14 cellular contexts compared by ENCODE assay signal in the genomic region with DNA sequence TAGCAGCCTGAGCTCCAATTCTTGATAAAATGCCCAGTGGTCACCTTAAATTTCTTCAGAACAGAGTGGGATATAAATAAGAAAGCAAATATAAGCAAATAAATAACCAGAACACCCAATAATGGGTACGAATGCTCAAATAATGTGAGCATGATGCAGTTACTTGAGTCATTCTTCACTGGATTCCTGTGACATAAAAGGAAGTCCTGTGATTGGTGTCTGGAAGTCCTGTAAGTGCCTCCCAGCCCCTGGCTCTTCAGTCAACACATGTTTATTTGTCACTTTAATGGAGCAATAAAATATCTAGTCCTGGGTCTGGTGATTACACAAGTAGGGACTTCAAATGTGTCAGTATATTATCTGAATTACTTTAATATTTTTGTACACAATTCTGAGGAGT. TPM values are rescaled to one million over a fixed set of nuclear protein-coding genes. Genes with fewer than 3 reads are reported as not detected.
DNase-seq lines count a peak whose midpoint lies in the region; ATAC-seq, FAIRE-seq and TF ChIP-seq lines count a peak whose summit lies in the region.
"Had no signal": no experiment of that assay in that cellular context is flagged by ENCODE, and none has a peak within 500 bp of the region (broad histone marks: within the 10 kb centered on the region; RNA-seq: fewer than 3 reads in every experiment).

No MANE protein-coding gene starts in this region.

- POLR2A ChIA-PET in A549 (lab: Yijun Ruan, JAX), result interaction anchor here (1.3 kb wide), 1 partner anchor 62 kb away, joined by 3 read pairs; no protein-coding TSS in a partner anchor
- POLR2A ChIA-PET in naive thymus-derived CD4-positive, alpha-beta T cell (lab: Charles Lee), result no interaction called here

- no peaks in the 10 kb centered on the region for H3K36me3 Mint-ChIP-seq in naive thymus-derived CD4-positive, alpha-beta T cell
- H3K36me3 Mint-ChIP-seq: activated naive CD8-positive, alpha-beta T cell treated with anti-CD3 and anti-CD28 coated beads for 36 hours had no signal

- no peak overlapping the region for H3K27ac Mint-ChIP-seq in naive thymus-derived CD4-positive, alpha-beta T cell
- H3K27ac Mint-ChIP-seq: activated CD8-positive, alpha-beta T cell treated with anti-CD3 and anti-CD28 coated beads for 36 hours; activated naive CD8-positive, alpha-beta T cell treated with anti-CD3 and anti-CD28 coated beads for 36 hours had no signal

- H3K9me3 ChIP-seq in A549 (no peaks in the 10 kb centered on the region), mesenchymal stem cell (ENCODE audit: control insufficient read depth, low read length) (no peaks in the 10 kb centered on the region)
- H3K9me3 ChIP-seq in naive thymus-derived CD4-positive, alpha-beta T cell (ENCODE audit: control insufficient read depth in 2 of 3, low read length in 3 of 3), result no peaks in the 10 kb centered on the region

- intact Hi-C loops in naive thymus-derived CD4-positive, alpha-beta T cell (cut with micrococcal nuclease), result no loop called here

- H3K36me3 ChIP-seq in mesenchymal stem cell (ENCODE audit: control insufficient read depth in 1 of 2, insufficient read depth in 2 of 2, low read depth in 1 of 2, low read length in 2 of 2), result no peaks in the 10 kb centered on the region
- no peaks in the 10 kb centered on the region for H3K36me3 ChIP-seq in naive thymus-derived CD4-positive, alpha-beta T cell (ENCODE audit: control insufficient read depth in 2 of 3, insufficient read depth in 3 of 3, low read length in 3 of 3)

- H3K27me3 ChIP-seq in mesenchymal stem cell (ENCODE audit: control insufficient read depth in 1 of 2, insufficient read depth in 1 of 2, low read length in 2 of 2), result no peaks in the 10 kb centered on the region
- no peaks in the 10 kb centered on the region for H3K27me3 ChIP-seq in naive thymus-derived CD4-positive, alpha-beta T cell (ENCODE audit: control insufficient read depth in 2 of 2, insufficient read depth in 2 of 2, low read length in 2 of 2)

- FAIRE-seq in A549 (lab: Jason Lieb, UNC), result no peak
- FAIRE-seq in D721Med (lab: Jason Lieb, UNC), result no peak
- FAIRE-seq: GM12891 had no signal

- no peak overlapping the region for H3K4me3 Mint-ChIP-seq in naive thymus-derived CD4-positive, alpha-beta T cell
- H3K4me3 Mint-ChIP-seq: activated CD8-positive, alpha-beta T cell treated with anti-CD3 and anti-CD28 coated beads for 36 hours; activated naive CD8-positive, alpha-beta T cell treated with anti-CD3 and anti-CD28 coated beads for 36 hours had no signal

- TF ChIP-seq CTCF in A549 (IDR thresholded peaks at IDR 0.05), result no peak
- no peak for TF ChIP-seq CTCF in HFF-Myc (IDR thresholded peaks at IDR 0.05; ENCODE audit: low read depth, low read length, missing control alignments)
- no peak for TF ChIP-seq CTCF in cardiac fibroblast (IDR thresholded peaks at IDR 0.05; ENCODE audit: low read depth, low read length)
- no peak for TF ChIP-seq CTCF in D721Med (IDR thresholded peaks at IDR 0.05; ENCODE audit: insufficient read depth, missing control alignments)

- H3K14ac ChIP-seq in mesenchymal stem cell (ENCODE audit: low read length in 2 of 2), result no peak overlapping the region

- H2BK120ac ChIP-seq in mesenchymal stem cell (ENCODE audit: low read depth, low read length), result no peak overlapping the region

- H2BK5ac ChIP-seq in mesenchymal stem cell (ENCODE audit: low read depth, low read length, poor library complexity, severe bottlenecking), result peak overlapping the region; percentile 37

- peak overlapping the region in 1 of 2 experiments; percentile 88 for H3K4ac ChIP-seq in mesenchymal stem cell (ENCODE audit: low read depth in 1 of 2, low read length in 2 of 2)

- peak overlapping the region; percentile 88 for H2AK5ac ChIP-seq in mesenchymal stem cell (ENCODE audit: low read length, severe bottlenecking)

- TF ChIP-seq EP300 in A549 (IDR thresholded peaks at IDR 0.05), result no peak; a peak in 1 of 5 replicates

- peak overlapping the region in 1 of 2 experiments; percentile 30 for H3K18ac ChIP-seq in mesenchymal stem cell (ENCODE audit: low read depth in 1 of 2, low read length in 2 of 2)

- peak overlapping the region in 1 of 2 experiments; percentile 42 for H2BK12ac ChIP-seq in mesenchymal stem cell (ENCODE audit: low read length in 2 of 2)

- DNase-seq in A549 (ENCODE audit: low read depth in 1 of 2, low spot score in 1 of 2) (peak; percentile 25 to 81), HFF-Myc (ENCODE audit: extremely low read depth, low read depth) (peak; percentile 74), cardiac fibroblast (ENCODE audit: low read depth in 2 of 2) (peak; percentile 42 to 90), mesenchymal stem cell (peak; percentile 94), germinal center (ENCODE audit: low spot score) (no peak), D721Med (ENCODE audit: insufficient read length, low spot score) (no peak), NCI-H187 (lab: John Stamatoyannopoulos, UW) (no peak)
- no peak for DNase-seq in naive thymus-derived CD4-positive, alpha-beta T cell
- DNase-seq: activated CD8-positive, alpha-beta T cell treated with anti-CD3 and anti-CD28 coated beads for 36 hours; activated naive CD8-positive, alpha-beta T cell treated with anti-CD3 and anti-CD28 coated beads for 36 hours; NCI-H345 had no signal

- ATAC-seq in A549, result peak; percentile 45 to 68; a peak in 4 of 6 replicates
- no peak for ATAC-seq in naive thymus-derived CD4-positive, alpha-beta T cell
- ATAC-seq: activated CD8-positive, alpha-beta T cell treated with anti-CD3 and anti-CD28 coated beads for 36 hours had no signal

- H3K23ac ChIP-seq in mesenchymal stem cell (ENCODE audit: low read length in 2 of 2), result no peak overlapping the region

- TF ChIP-seq POLR2A in A549 (IDR thresholded peaks at IDR 0.05; ENCODE audit: low read length), result no peak

- no peak overlapping the region for H2AFZ ChIP-seq in mesenchymal stem cell (ENCODE audit: low read depth, low read length)

- WGBS in A549 (ENCODE audit: missing lambda C conversion rate), result 0% methylated on average over 1 of the region's 1 CpG
- 0% methylated on average over 1 of the region's 1 CpG for WGBS in mesenchymal stem cell

- H3K4me1 ChIP-seq in A549, result peaks cover 69% of the 10 kb centered on the region
- peaks cover 13% of the 10 kb centered on the region for H3K4me1 ChIP-seq in mesenchymal stem cell (ENCODE audit: control insufficient read depth, insufficient read depth, low read depth, low read length)
- H3K4me1 ChIP-seq in naive thymus-derived CD4-positive, alpha-beta T cell (ENCODE audit: control insufficient read depth in 2 of 2, insufficient read depth in 2 of 2, low read length in 2 of 2), result no peaks in the 10 kb centered on the region

- no peak overlapping the region for H2BK15ac ChIP-seq in mesenchymal stem cell (ENCODE audit: low read depth, poor library complexity, severe bottlenecking)

- H4K91ac ChIP-seq in mesenchymal stem cell (ENCODE audit: low read length), result no peak overlapping the region

- no peaks in the 10 kb centered on the region for H3K79me1 ChIP-seq in mesenchymal stem cell (replicated peaks; ENCODE audit: low read length, poor library complexity, severe bottlenecking)

- peak overlapping the region; percentile 69 for H3K9ac ChIP-seq in mesenchymal stem cell (ENCODE audit: low read length)

- CTCF ChIA-PET in A549 (lab: Yijun Ruan, JAX), result no interaction called here
- CTCF ChIA-PET in naive thymus-derived CD4-positive, alpha-beta T cell (lab: Charles Lee), result no interaction called here

- H3K9me3 Mint-ChIP-seq in naive thymus-derived CD4-positive, alpha-beta T cell, result no peaks in the 10 kb centered on the region
- H3K9me3 Mint-ChIP-seq: activated CD8-positive, alpha-beta T cell treated with anti-CD3 and anti-CD28 coated beads for 36 hours; activated naive CD8-positive, alpha-beta T cell treated with anti-CD3 and anti-CD28 coated beads for 36 hours had no signal

- H3K27ac ChIP-seq in A549, result peak overlapping the region; percentile 73 to 84
- peak overlapping the region; percentile 99 for H3K27ac ChIP-seq in mesenchymal stem cell (ENCODE audit: low read length, poor library complexity, severe bottlenecking)
- no peak overlapping the region for H3K27ac ChIP-seq in naive thymus-derived CD4-positive, alpha-beta T cell (ENCODE audit: low read depth, low read length)
- H3K27ac ChIP-seq: C4-2B had no signal

- peaks cover 0 to 10% (median 9%) of the 10 kb centered on the region in 5 donors for H3K27me3 Mint-ChIP-seq in naive thymus-derived CD4-positive, alpha-beta T cell

- no peak overlapping the region for H4K8ac ChIP-seq in mesenchymal stem cell (ENCODE audit: low read length)

- peak overlapping the region; percentile 75 for H3K4me2 ChIP-seq in A549
- H3K4me2 ChIP-seq in mesenchymal stem cell (ENCODE audit: low read length, poor library complexity, severe bottlenecking), result no peak overlapping the region

- H3K4me1 Mint-ChIP-seq in naive thymus-derived CD4-positive, alpha-beta T cell, result peaks cover 0 to 3% (median 0%) of the 10 kb centered on the region in 7 donors

- H3K4me3 ChIP-seq in A549, result no peak overlapping the region
- no peak overlapping the region for H3K4me3 ChIP-seq in HFF-Myc (replicated peaks; ENCODE audit: low read depth, low read length)
- H3K4me3 ChIP-seq in cardiac fibroblast (replicated peaks in 1 of 2; ENCODE audit: low read depth in 2 of 2, low read length in 2 of 2), result no peak overlapping the region
- no peak overlapping the region for H3K4me3 ChIP-seq in mesenchymal stem cell (ENCODE audit: insufficient read depth in 1 of 2, low read depth in 1 of 2, low read length in 2 of 2)
- H3K4me3 ChIP-seq in naive thymus-derived CD4-positive, alpha-beta T cell (ENCODE audit: low read length), result no peak overlapping the region

- no peak; a peak in 1 of 5 replicates for TF ChIP-seq RAD21 in A549 (conservative IDR thresholded peaks at IDR 0.05 in 1 of 2, IDR thresholded peaks at IDR 0.05 in 1 of 2)

TF ChIP-seq in A549, 52 proteins besides CTCF, POLR2A, EP300 and RAD21 (continues in another document):
- TF ChIP-seq JUNB (IDR thresholded peaks at IDR 0.05), result peak; percentile 46; the same call in 1 of the 2 replicates
- 0 out of 2 replicates have a peak, but pooled peaks have one; percentile 27 for TF ChIP-seq ZSCAN20 (CRISPR knock-in tag; IDR thresholded peaks at IDR 0.05)
- TF ChIP-seq CEBPB (IDR thresholded peaks at IDR 0.05), result peak in 1 of 2 experiments; percentile 30; a peak in 1 of 4 replicates
- peak; percentile 53; the same call in 1 of the 2 replicates for TF ChIP-seq GATA3 (IDR thresholded peaks at IDR 0.05; ENCODE audit: borderline replicate concordance)
- no peak for TF ChIP-seq RNF2 (IDR thresholded peaks at IDR 0.05; ENCODE audit: borderline replicate concordance, low read depth)
- TF ChIP-seq FOSL2 (IDR thresholded peaks at IDR 0.05), result 0 out of 2 replicates have a peak, but pooled peaks have one; percentile 12
- TF ChIP-seq FOSL2 (CRISPR knock-in tag; IDR thresholded peaks at IDR 0.05), result peak; percentile 55

RNA-seq across cellular contexts. Expression of a gene that starts 30.4 kb away (rescaled TPM):
- not detected in 2 replicates for polyA plus RNA-seq in A549 (2011; rRNA removed)
- polyA plus RNA-seq in A549 (2012; cell fraction: cytosol; rRNA removed), result not detected in 2 replicates
- not detected in 2 replicates for polyA plus RNA-seq in A549 (2012; cell fraction: nucleus; rRNA removed)
- polyA plus RNA-seq in A549 (2017; fragmentation: RNase III; extraction: RNeasy Plus Mini Kit Qiagen cat#74134 plus additional on column Dnase treatment), result not detected in 3 replicates
- polyA minus RNA-seq in A549 (2011; rRNA and poly(A)+ RNA removed), result not detected in 2 replicates
- 0.06 TPM for polyA plus RNA-seq in mesenchymal stem cell (2013, experiment 1 of 2)
- polyA plus RNA-seq in mesenchymal stem cell (2013, experiment 2 of 2), result not detected
- total RNA-seq in naive thymus-derived CD4-positive, alpha-beta T cell, result not detected
- not detected for polyA plus RNA-seq in naive thymus-derived CD4-positive, alpha-beta T cell
- total RNA-seq: activated CD8-positive, alpha-beta T cell treated with anti-CD3 and anti-CD28 coated beads for 36 hours; activated naive CD8-positive, alpha-beta T cell treated with anti-CD3 and anti-CD28 coated beads for 36 hours had no signal
- polyA plus RNA-seq: esophagus had no signal

Comparison
In these comparisons a context has a peak if more than half of its experiments do, and no peak if none do; other contexts are left out.
1. DNase-seq: peak in A549 (2 of 2), HFF-Myc (single experiment), cardiac fibroblast (2 of 2) and mesenchymal stem cell (single experiment); none in germinal center (single experiment), D721Med (single experiment), NCI-H187 (0 of 2) and naive thymus-derived CD4-positive, alpha-beta T cell (0 of 9).